8 cellular contexts compared by ENCODE assay signal in genomic region chr17:41919165-41919817, GRCh38. TPM values are rescaled to one million over a fixed set of nuclear protein-coding genes. Genes with fewer than 3 reads are reported as not detected.
DNase-seq lines count a peak whose midpoint lies in the region; ATAC-seq and TF ChIP-seq lines count a peak whose summit lies in the region.

No MANE protein-coding gene starts in this region.

- TF ChIP-seq CTCF in Peyer's patch (IDR thresholded peaks at IDR 0.05) (no peak), endothelial cell (IDR thresholded peaks at IDR 0.05; ENCODE audit: unreplicated experiment) (no peak)

- H3K4me3 ChIP-seq in Peyer's patch (peak overlapping the region; percentile 83 to 94 (median 86)), muscle layer of duodenum (ENCODE audit: low read depth in 1 of 2, low read length in 2 of 2) (peak overlapping the region; percentile 84 to 92)

- H3K4me3 Mint-ChIP-seq in endothelial cell (ENCODE audit: unreplicated experiment): peak overlapping the region; percentile 62

- H3K27ac ChIP-seq in Peyer's patch: peak overlapping the region; percentile 48 to 92 (median 88)
- H3K27ac ChIP-seq in muscle layer of duodenum (ENCODE audit: low read length): peak overlapping the region; percentile 72

- H3K36me3 Mint-ChIP-seq in endothelial cell (ENCODE audit: low read depth, unreplicated experiment): peaks cover 4% of the 10 kb centered on the region

- no peak for TF ChIP-seq POLR2A in Peyer's patch (IDR thresholded peaks at IDR 0.05)

- H3K9me3 Mint-ChIP-seq in endothelial cell (ENCODE audit: unreplicated experiment): no peaks in the 10 kb centered on the region

- H3K4me1 ChIP-seq in Peyer's patch: peaks cover 0 to 43% (median 6%) of the 10 kb centered on the region in 4 donors
- H3K4me1 ChIP-seq in muscle layer of duodenum (ENCODE audit: control insufficient read depth in 1 of 2, insufficient read depth in 2 of 2, low read length in 2 of 2): peaks cover 6 to 23% of the 10 kb centered on the region in 2 donors

- peaks cover 30% of the 10 kb centered on the region for H3K4me1 Mint-ChIP-seq in endothelial cell (ENCODE audit: unreplicated experiment)

- DNase-seq in DMS 273 (lab: John Stamatoyannopoulos, UW; ENCODE audit: unreplicated experiment) (peak; percentile 85), DMS 273 treated with DMSO at 0.1 percent for 48 hours (lab: John Stamatoyannopoulos, UW) (no peak), Peyer's patch (no peak), endothelial cell (ENCODE audit: low spot score) (no peak)
- no peak for DNase-seq in activated CD8-positive, alpha-beta memory T cell treated with anti-CD3 and anti-CD28 coated beads, Interleukin-2, amount 50 U/mL, for 48 hours

- H3K36me3 ChIP-seq in Peyer's patch (no peaks in the 10 kb centered on the region), muscle layer of duodenum (ENCODE audit: control insufficient read depth in 1 of 2, insufficient read depth in 2 of 2, low read length in 2 of 2) (no peaks in the 10 kb centered on the region)

- H3K27me3 ChIP-seq in Peyer's patch (no peaks in the 10 kb centered on the region), muscle layer of duodenum (ENCODE audit: low read depth, low read length) (no peaks in the 10 kb centered on the region)

- H3K9me3 ChIP-seq in Peyer's patch (no peaks in the 10 kb centered on the region), muscle layer of duodenum (ENCODE audit: control insufficient read depth in 1 of 2, low read length in 2 of 2) (no peaks in the 10 kb centered on the region)

- peak; percentile 12 for ATAC-seq in HG03432 (IDR thresholded peaks at IDR 0.05; ENCODE audit: unreplicated experiment)
- no peak for ATAC-seq in HG03520 (IDR thresholded peaks at IDR 0.05; ENCODE audit: unreplicated experiment)

- H3K27me3 Mint-ChIP-seq in endothelial cell (ENCODE audit: unreplicated experiment): peaks cover 11% of the 10 kb centered on the region

- H3K27ac Mint-ChIP-seq in endothelial cell (ENCODE audit: unreplicated experiment): no peak overlapping the region

RNA-seq across cellular contexts. Expression of gene ACLY, which starts 0.5 kb away (rescaled TPM):
- total RNA-seq in Peyer's patch (100 to 1,000 TPM in 1 of 4 donors, 10 to 100 TPM in 3; 54.5 to 108 (median 74.0) TPM), endothelial cell (ENCODE audit: unreplicated experiment) (376 TPM)

RNA-seq across cellular contexts. Expression of gene ODAD4, which starts 11.1 kb away (rescaled TPM):
- 1 to 10 TPM in 1 of 4 donors, not detected in 3; 2.1 TPM for total RNA-seq in Peyer's patch
- 2.2 TPM for total RNA-seq in endothelial cell (ENCODE audit: unreplicated experiment)

RNA-seq across cellular contexts. Expression of gene CNP, which starts 47.3 kb away (rescaled TPM):
- total RNA-seq in Peyer's patch: 10 to 100 TPM; 24.7 to 76.7 (median 43.4) TPM
- 82.1 TPM for total RNA-seq in endothelial cell (ENCODE audit: unreplicated experiment)

RNA-seq across cellular contexts. Expression of gene KLHL11, which starts 54.1 kb away (rescaled TPM):
- 10 to 100 TPM in 1 of 4 donors, 1 to 10 TPM in 3; 7.4 to 10.5 (median 7.7) TPM for total RNA-seq in Peyer's patch
- total RNA-seq in endothelial cell (ENCODE audit: unreplicated experiment): 9.0 TPM
